Comparison of ENCODE assay signal across 16 cellular contexts in the genomic region with DNA sequence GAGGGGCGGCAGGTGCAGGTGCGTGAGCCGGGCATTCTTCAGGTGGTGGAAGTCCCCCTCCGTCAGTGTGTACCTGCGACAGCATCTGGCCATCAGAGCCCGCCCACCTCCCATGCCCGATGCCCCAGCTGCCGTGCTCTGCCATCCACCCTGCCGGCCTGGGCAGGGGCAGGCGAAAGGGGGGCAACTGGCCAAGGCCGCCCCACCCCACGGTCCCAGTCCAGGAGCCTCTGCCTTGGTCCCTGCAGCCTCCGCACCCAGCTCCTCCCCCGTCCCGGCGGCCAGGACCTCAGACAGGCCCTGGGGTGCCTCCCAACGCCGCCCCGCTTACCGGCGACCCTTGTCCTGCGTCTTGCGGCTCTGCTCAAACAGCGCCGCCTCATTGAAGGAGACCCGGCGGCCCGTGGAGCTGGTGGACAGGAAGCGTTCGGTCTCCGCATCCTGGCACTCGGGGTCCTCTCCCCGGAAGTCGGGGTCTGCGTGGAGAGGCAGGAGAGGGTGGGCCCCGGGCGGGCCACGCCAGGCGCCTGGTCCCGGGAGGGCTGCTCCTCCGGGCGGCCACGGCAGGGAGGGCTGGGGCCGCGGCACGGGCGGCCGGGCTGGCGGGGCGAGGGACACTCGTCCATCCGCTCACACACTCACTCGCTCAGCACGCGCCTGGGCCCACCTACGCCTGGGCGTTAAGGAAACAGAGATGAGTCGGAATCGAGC. TPM values are rescaled to one million over a fixed set of nuclear protein-coding genes. Genes with fewer than 3 reads are reported as not detected.
DNase-seq lines count a peak whose midpoint lies in the region; ATAC-seq, FAIRE-seq and TF ChIP-seq lines count a peak whose summit lies in the region.
"Had no signal": no experiment of that assay in that cellular context is flagged by ENCODE, and none has a peak within 500 bp of the region (broad histone marks: within the 10 kb centered on the region; RNA-seq: fewer than 3 reads in every experiment).

No MANE protein-coding gene starts in this region.

- H4K20me1 ChIP-seq in HCT116 (ENCODE audit: insufficient read depth) (no peaks in the 10 kb centered on the region), K562 (replicated peaks; ENCODE audit: control insufficient read depth, insufficient read depth, low read length) (no peaks in the 10 kb centered on the region)

- TF ChIP-seq RAD21 in HCT116 (IDR thresholded peaks at IDR 0.05; ENCODE audit: low read depth) (no peak), K562 (CRISPR knock-in tag; conservative IDR thresholded peaks at IDR 0.05 in 1 of 2, IDR thresholded peaks at IDR 0.05 in 1 of 2) (no peak)

- peak overlapping the region; percentile 55 for H3K4me3 Mint-ChIP-seq in stimulated activated effector memory CD8-positive, alpha-beta T cell treated with anti-CD3 and anti-CD28 coated beads, Interleukin-12 subunit alpha, Interleukin-12 subunit beta, amount 100 ng/mL, for 72 hours
- H3K4me3 Mint-ChIP-seq in naive thymus-derived CD8-positive, alpha-beta T cell, result no peak overlapping the region
- no peak overlapping the region for H3K4me3 Mint-ChIP-seq in activated CD4-positive, alpha-beta memory T cell treated with anti-CD3 and anti-CD28 coated beads for 36 hours
- H3K4me3 Mint-ChIP-seq: CD8-positive, alpha-beta T cell had no signal

- TF ChIP-seq CTCF in HCT116 (IDR thresholded peaks at IDR 0.05 in 2 of 3, conservative IDR thresholded peaks at IDR 0.05 in 1 of 3; ENCODE audit: borderline replicate concordance in 1 of 3, insufficient read depth in 1 of 3, low read depth in 2 of 3, low read length in 2 of 3) (no peak), K562 (IDR thresholded peaks at IDR 0.05 in 2 of 3, conservative IDR thresholded peaks at IDR 0.05 in 1 of 3; ENCODE audit: insufficient read depth in 2 of 3, low read depth in 1 of 3, low read length in 3 of 3) (no peak), dorsolateral prefrontal cortex (IDR thresholded peaks at IDR 0.05 in 54 of 56, conservative IDR thresholded peaks at IDR 0.05 in 2 of 56; ENCODE audit: low read depth in 1 of 56, partially characterized antibody in 56 of 56) (no peak), ascending aorta (IDR thresholded peaks at IDR 0.05) (no peak)

- no peak for DNase-seq in HCT116 (ENCODE audit: low read depth, low spot score)
- no peak for DNase-seq in K562 (ENCODE audit: extremely low read depth in 1 of 4, low spot score in 3 of 4)
- DNase-seq in dorsolateral prefrontal cortex, result no peak
- no peak for DNase-seq in stimulated activated effector memory CD8-positive, alpha-beta T cell treated with anti-CD3 and anti-CD28 coated beads, Interleukin-12 subunit alpha, Interleukin-12 subunit beta, amount 100 ng/mL, for 72 hours (ENCODE audit: low spot score in 2 of 2)
- no peak for DNase-seq in ascending aorta (ENCODE audit: low spot score in 2 of 2)
- no peak for DNase-seq in naive thymus-derived CD8-positive, alpha-beta T cell
- DNase-seq in activated CD4-positive, alpha-beta memory T cell treated with anti-CD3 and anti-CD28 coated beads for 36 hours, result no peak
- no peak for DNase-seq in globus pallidus (ENCODE audit: low spot score)
- DNase-seq: 8988T; Calu3; CD8-positive, alpha-beta T cell; DMS79 treated with DMSO at 0.1 percent for 48 hours; GF-D8; GOT3; H9 had no signal

- peaks cover 3 to 16% of the 10 kb centered on the region in 2 experiments; a peak in 3 of 4 replicates for H3K36me3 ChIP-seq in HCT116 (ENCODE audit: control insufficient read depth in 1 of 2, insufficient read depth in 2 of 2, low read length in 2 of 2)
- peaks cover 40% of the 10 kb centered on the region; the same call in 1 of the 3 replicates for H3K36me3 ChIP-seq in K562 (ENCODE audit: control insufficient read depth, insufficient read depth, low read length)
- H3K36me3 ChIP-seq in ascending aorta, result no peaks in the 10 kb centered on the region
- H3K36me3 ChIP-seq: BLaER1 treated with 17β-estradiol and CSF1 and Interleukin-3, amounts not matched to agents 10 nM and 100 nM had no signal

- no peaks in the 10 kb centered on the region for H3K9me1 ChIP-seq in K562 (ENCODE audit: control insufficient read depth, insufficient read depth, low read length)

- H3K27me3 Mint-ChIP-seq in naive thymus-derived CD8-positive, alpha-beta T cell, result peaks cover 2 to 9% (median 7%) of the 10 kb centered on the region in 5 donors
- H3K27me3 Mint-ChIP-seq in activated CD4-positive, alpha-beta memory T cell treated with anti-CD3 and anti-CD28 coated beads for 36 hours, result peaks cover 9% of the 10 kb centered on the region

- H3K27ac ChIP-seq in HCT116 (ENCODE audit: low read depth, low read length) (peak overlapping the region; percentile 67; the same call in 1 of the 2 replicates), K562 (ENCODE audit: extremely low read depth, low read depth, low read length) (no peak overlapping the region), dorsolateral prefrontal cortex (peak overlapping the region in 46 of 59 donors; percentile 5 to 97 (median 80)), ascending aorta (no peak overlapping the region)
- H3K27ac ChIP-seq: BLaER1 treated with 17β-estradiol and CSF1 and Interleukin-3, amounts not matched to agents 10 nM and 100 nM had no signal

- H3K27me3 ChIP-seq in HCT116 (ENCODE audit: insufficient read depth, low read length) (no peaks in the 10 kb centered on the region), K562 (ENCODE audit: control insufficient read depth in 2 of 2, insufficient read depth in 2 of 2, low read length in 2 of 2) (no peaks in the 10 kb centered on the region), dorsolateral prefrontal cortex (no peaks in the 10 kb centered on the region), ascending aorta (no peaks in the 10 kb centered on the region)

- no peak for FAIRE-seq in K562 (lab: Jason Lieb, UNC)

- H3K4me3 ChIP-seq in HCT116 (replicated peaks in 1 of 2; ENCODE audit: low read depth in 1 of 2, low read length in 2 of 2) (no peak overlapping the region), K562 (no peak overlapping the region), dorsolateral prefrontal cortex (peak overlapping the region in 47 of 59 donors; percentile 4 to 73 (median 58)), ascending aorta (no peak overlapping the region)
- H3K4me3 ChIP-seq: BLaER1 treated with 17β-estradiol and CSF1 and Interleukin-3, amounts not matched to agents 10 nM and 100 nM had no signal

- TF ChIP-seq POLR2A in HCT116 (IDR thresholded peaks at IDR 0.05; ENCODE audit: borderline replicate concordance, extremely low read depth, insufficient read depth, insufficient read length) (no peak), K562 (conservative IDR thresholded peaks at IDR 0.05) (no peak)

- H3K4me1 ChIP-seq in HCT116 (ENCODE audit: control insufficient read depth in 1 of 2, insufficient read depth in 2 of 2, low read length in 2 of 2) (peaks cover 22 to 47% of the 10 kb centered on the region in 2 experiments), K562 (replicated peaks in 1 of 2; ENCODE audit: control insufficient read depth in 2 of 2, insufficient read depth in 2 of 2, low read length in 2 of 2) (peaks cover 9 to 96% of the 10 kb centered on the region in 2 experiments), ascending aorta (peaks cover 3 to 18% of the 10 kb centered on the region in 2 donors)

- H3K36me3 Mint-ChIP-seq in stimulated activated effector memory CD8-positive, alpha-beta T cell treated with anti-CD3 and anti-CD28 coated beads, Interleukin-12 subunit alpha, Interleukin-12 subunit beta, amount 100 ng/mL, for 72 hours, result peaks cover 15% of the 10 kb centered on the region
- H3K36me3 Mint-ChIP-seq in naive thymus-derived CD8-positive, alpha-beta T cell, result peaks cover 0 to 2% (median 0%) of the 10 kb centered on the region in 3 donors
- no peaks in the 10 kb centered on the region for H3K36me3 Mint-ChIP-seq in activated CD4-positive, alpha-beta memory T cell treated with anti-CD3 and anti-CD28 coated beads for 36 hours
- H3K36me3 Mint-ChIP-seq: CD8-positive, alpha-beta T cell had no signal

- POLR2A ChIA-PET in HCT116 (lab: Charles Lee), result no interaction called here
- POLR2A ChIA-PET in K562 (lab: Yijun Ruan, JAX), result interaction anchor here (0.7 kb wide), 1 partner anchor 17 kb away, joined by 3 read pairs; no protein-coding TSS in a partner anchor
- POLR2A ChIA-PET in naive thymus-derived CD8-positive, alpha-beta T cell (lab: Charles Lee), result no interaction called here
- POLR2A ChIA-PET in activated CD4-positive, alpha-beta memory T cell treated with anti-CD3 and anti-CD28 coated beads for 36 hours (lab: Charles Lee), result no interaction called here

- no peaks in the 10 kb centered on the region for H3K9me2 ChIP-seq in HCT116 (ENCODE audit: insufficient read depth)

- 89% methylated on average over 26 of the region's 59 CpGs for WGBS in K562 (ENCODE audit: insufficient coverage, low coverage, missing lambda C conversion rate)

- H2AFZ ChIP-seq in HCT116 (ENCODE audit: low read depth, low read length, poor library complexity, severe bottlenecking) (no peak overlapping the region), K562 (ENCODE audit: low read depth, low read length) (no peak overlapping the region)

- no peak overlapping the region for H3K27ac Mint-ChIP-seq in stimulated activated effector memory CD8-positive, alpha-beta T cell treated with anti-CD3 and anti-CD28 coated beads, Interleukin-12 subunit alpha, Interleukin-12 subunit beta, amount 100 ng/mL, for 72 hours
- H3K27ac Mint-ChIP-seq in naive thymus-derived CD8-positive, alpha-beta T cell, result no peak overlapping the region
- no peak overlapping the region for H3K27ac Mint-ChIP-seq in activated CD4-positive, alpha-beta memory T cell treated with anti-CD3 and anti-CD28 coated beads for 36 hours
- H3K27ac Mint-ChIP-seq: CD8-positive, alpha-beta T cell; H9 had no signal

- no peak overlapping the region for H3K9ac ChIP-seq in HCT116 (ENCODE audit: low read length)
- H3K9ac ChIP-seq in K562 (ENCODE audit: insufficient read depth in 1 of 2, low read depth in 2 of 2, low read length in 2 of 2), result no peak overlapping the region
- H3K9ac ChIP-seq: BLaER1 treated with 17β-estradiol and CSF1 and Interleukin-3, amounts not matched to agents 10 nM and 100 nM had no signal

- intact Hi-C loops in HCT116 (cut with micrococcal nuclease), result no loop called here
- intact Hi-C loops in K562 (cut with micrococcal nuclease), result no loop called here
- intact Hi-C loops in dorsolateral prefrontal cortex (cut with DNase I), result loop anchor here (5.0 to 10.0 kb wide), 5 partner anchors 58 to 313 kb away; partner anchors contain the start of genes ARID3A (in 1 of the 2), RNU6-2 (in 1 of the 2), TMEM259 (in 1 of the 2) and WDR18 (in 1 of the 2)
- intact Hi-C loops in ascending aorta (cut with DNase I), result no loop called here
- intact Hi-C loops in activated CD4-positive, alpha-beta memory T cell treated with anti-CD3 and anti-CD28 coated beads for 36 hours (cut with micrococcal nuclease), result no loop called here

- peaks cover 22% of the 10 kb centered on the region; the same call in 1 of the 2 replicates for H3K79me2 ChIP-seq in HCT116 (ENCODE audit: insufficient read depth, low read length)
- H3K79me2 ChIP-seq in K562 (ENCODE audit: control insufficient read depth, insufficient read depth, low read length), result peaks cover 7% of the 10 kb centered on the region; the same call in 1 of the 3 replicates

- H3K9me3 ChIP-seq in HCT116 (ENCODE audit: control insufficient read depth in 1 of 2, insufficient read depth in 1 of 2, low read depth in 1 of 2, low read length in 2 of 2) (no peaks in the 10 kb centered on the region), K562 (replicated peaks; ENCODE audit: control insufficient read depth, insufficient read depth, low read depth, low read length) (no peaks in the 10 kb centered on the region), ascending aorta (no peaks in the 10 kb centered on the region)
- H3K9me3 ChIP-seq: BLaER1 treated with 17β-estradiol and CSF1 and Interleukin-3, amounts not matched to agents 10 nM and 100 nM had no signal

- in situ Hi-C loops in K562 (cut with MboI), result loop anchor here (25.0 kb wide), 1 partner anchor 473 kb away; the partner anchor contains the start of gene MISP

- BruUV-seq in HCT116 (replicated peaks; lab: Mats Ljungman, UMichigan) (no TSS peak), K562 (replicated peaks; lab: Mats Ljungman, UMichigan) (no TSS peak)

- ATAC-seq in HCT116, result no peak
- ATAC-seq in K562, result no peak
- no peak for ATAC-seq in stimulated activated effector memory CD8-positive, alpha-beta T cell treated with anti-CD3 and anti-CD28 coated beads, Interleukin-12 subunit alpha, Interleukin-12 subunit beta, amount 100 ng/mL, for 72 hours
- ATAC-seq in naive thymus-derived CD8-positive, alpha-beta T cell, result no peak
- ATAC-seq: CD8-positive, alpha-beta T cell had no signal

- no peak overlapping the region for H3K4me2 ChIP-seq in HCT116 (ENCODE audit: low read length)
- no peak overlapping the region for H3K4me2 ChIP-seq in K562 (ENCODE audit: insufficient read depth, low read length)
- H3K4me2 ChIP-seq: BLaER1 treated with 17β-estradiol and CSF1 and Interleukin-3, amounts not matched to agents 10 nM and 100 nM had no signal

- RAD21 ChIA-PET in HCT116 (lab: Charles Lee; ENCODE audit: low non-redundant PET in 1 of 2, low total read pairs in 2 of 2, uncharacterized antibody in 2 of 2, unreplicated experiment in 2 of 2), result no interaction called here

- no peaks in the 10 kb centered on the region for H3K9me3 Mint-ChIP-seq in stimulated activated effector memory CD8-positive, alpha-beta T cell treated with anti-CD3 and anti-CD28 coated beads, Interleukin-12 subunit alpha, Interleukin-12 subunit beta, amount 100 ng/mL, for 72 hours
- H3K9me3 Mint-ChIP-seq in naive thymus-derived CD8-positive, alpha-beta T cell, result no peaks in the 10 kb centered on the region
- H3K9me3 Mint-ChIP-seq in activated CD4-positive, alpha-beta memory T cell treated with anti-CD3 and anti-CD28 coated beads for 36 hours, result no peaks in the 10 kb centered on the region
- H3K9me3 Mint-ChIP-seq: CD8-positive, alpha-beta T cell; H9 had no signal

- CTCF ChIA-PET in HCT116 (lab: Charles Lee) (no interaction called here), K562 (lab: Yijun Ruan, JAX; ENCODE audit: low intra/inter-chr PET ratio) (no interaction called here)
- CTCF ChIA-PET in activated CD4-positive, alpha-beta memory T cell treated with anti-CD3 and anti-CD28 coated beads for 36 hours (lab: Charles Lee), result no interaction called here

- H3K4me1 Mint-ChIP-seq in stimulated activated effector memory CD8-positive, alpha-beta T cell treated with anti-CD3 and anti-CD28 coated beads, Interleukin-12 subunit alpha, Interleukin-12 subunit beta, amount 100 ng/mL, for 72 hours, result peaks cover 20% of the 10 kb centered on the region
- H3K4me1 Mint-ChIP-seq in naive thymus-derived CD8-positive, alpha-beta T cell, result peaks cover 8 to 17% (median 15%) of the 10 kb centered on the region in 4 donors
- peaks cover 10% of the 10 kb centered on the region for H3K4me1 Mint-ChIP-seq in activated CD4-positive, alpha-beta memory T cell treated with anti-CD3 and anti-CD28 coated beads for 36 hours (ENCODE audit: low read depth)

- TF ChIP-seq EP300 in K562 (IDR thresholded peaks at IDR 0.05; ENCODE audit: low read length), result no peak

RNA-seq across cellular contexts. Expression of gene CBARP, which starts 3.0 kb away (rescaled TPM):
- 23.8 TPM for total RNA-seq in HCT116 (2021; ENCODE audit: unreplicated experiment)
- polyA plus RNA-seq in HCT116 (2012), result 11.1 and 11.8 TPM in 2 replicates
- total RNA-seq in K562 (2011; cell fraction: chromatin; rRNA removed; ENCODE audit: low replicate concordance), result 2.8 and 13.5 TPM in 2 replicates
- 11.4 and 15.2 TPM in 2 replicates for total RNA-seq in K562 (2011; cell fraction: nucleolus; rRNA removed)
- 4.2 and 6.2 TPM in 2 replicates for total RNA-seq in K562 (2011; cell fraction: nucleoplasm; rRNA removed)
- total RNA-seq in K562 (2014; rRNA removed), result 3.7 and 3.8 TPM in 2 replicates
- total RNA-seq in K562 (2014; rRNA removed; fragmentation: Illumina TruSeq; extraction: Trizol), result 0.18 TPM in 1 of 2 replicates, not detected in the other
- total RNA-seq in K562 (2015; rRNA removed; fragmentation: Illumina TruSeq; extraction: Trizol), result 1.3 and 1.4 TPM in 2 replicates
- total RNA-seq in K562 (2021), result 6.6 and 8.9 TPM in 2 replicates
- polyA plus RNA-seq in K562 (2011; rRNA removed), result 0.98 and 1.2 TPM in 2 replicates
- polyA plus RNA-seq in K562 (2011; cell fraction: cytosol; rRNA removed), result 0.84 and 4.5 TPM in 2 replicates
- polyA plus RNA-seq in K562 (2011; cell fraction: nucleus; rRNA removed), result 8.2 and 25.4 TPM in 2 replicates
- 3.1 and 3.3 TPM in 2 replicates for polyA plus RNA-seq in K562 (2012)
- 0.25 and 2.3 TPM in 2 replicates for polyA plus RNA-seq in K562 (2014; fragmentation: Illumina TruSeq; extraction: Trizol)
- under 1 TPM in 1 of 2 experiments, not detected in 1; 0.03 TPM for polyA plus RNA-seq in K562 (2014; fragmentation: Nextera tagmentation; extraction: Ambion mirVana)
- polyA plus RNA-seq in K562 (2014; rRNA removed), result 5.8 and 6.3 TPM in 2 replicates
- 0.11 and 0.15 TPM in 2 replicates for polyA minus RNA-seq in K562 (2011; rRNA and poly(A)+ RNA removed)
- polyA minus RNA-seq in K562 (2011; cell fraction: cytosol; rRNA and poly(A)+ RNA removed), result 2.9 and 3.0 TPM in 2 replicates
- 3.0 and 3.8 TPM in 2 replicates for polyA minus RNA-seq in K562 (2011; cell fraction: nucleus; rRNA and poly(A)+ RNA removed)
- 10 to 100 TPM in 119 of 120 experiments, 1 to 10 TPM in 1; 9.5 to 47.7 (median 25.8) TPM for total RNA-seq in dorsolateral prefrontal cortex
- total RNA-seq in ascending aorta, result 1.9 TPM
- total RNA-seq in naive thymus-derived CD8-positive, alpha-beta T cell, result not detected
- not detected for polyA plus RNA-seq in naive thymus-derived CD8-positive, alpha-beta T cell
- 1 to 10 TPM; 1.3 to 2.1 TPM for total RNA-seq in activated CD4-positive, alpha-beta memory T cell treated with anti-CD3 and anti-CD28 coated beads for 36 hours

RNA-seq across cellular contexts. Expression of gene ATP5F1D, which starts 6.7 kb away (rescaled TPM):
- total RNA-seq in HCT116 (2021; ENCODE audit: unreplicated experiment) (428 TPM), K562 (2014; rRNA removed) (135 and 145 TPM in 2 replicates), K562 (2014; rRNA removed; fragmentation: Illumina TruSeq; extraction: Trizol) (3.9 and 4.6 TPM in 2 replicates), K562 (2015; rRNA removed; fragmentation: Illumina TruSeq; extraction: Trizol) (65.2 and 73.0 TPM in 2 replicates), K562 (2021) (409 and 434 TPM in 2 replicates), dorsolateral prefrontal cortex (100 to 1,000 TPM; 170 to 316 (median 242) TPM), ascending aorta (232 TPM)
- polyA plus RNA-seq in HCT116 (2012), result 468 and 508 TPM in 2 replicates
- 42.1 and 110 TPM in 2 replicates for total RNA-seq in K562 (2011; cell fraction: chromatin; rRNA removed; ENCODE audit: low replicate concordance)
- 116 and 129 TPM in 2 replicates for total RNA-seq in K562 (2011; cell fraction: nucleolus; rRNA removed)
- total RNA-seq in K562 (2011; cell fraction: nucleoplasm; rRNA removed), result 74.0 and 85.6 TPM in 2 replicates
- polyA plus RNA-seq in K562 (2011; rRNA removed) (36.8 and 58.7 TPM in 2 replicates), K562 (2014; fragmentation: Illumina TruSeq; extraction: Trizol) (18.7 and 106 TPM in 2 replicates), K562 (2014; fragmentation: Nextera tagmentation; extraction: Ambion mirVana) (10 to 100 TPM in 1 of 2 experiments, 1 to 10 TPM in 1; 9.7 to 23.3 TPM), K562 (2014; rRNA removed) (233 and 236 TPM in 2 replicates)
- 119 and 471 TPM in 2 replicates for polyA plus RNA-seq in K562 (2011; cell fraction: cytosol; rRNA removed)
- 90.5 and 137 TPM in 2 replicates for polyA plus RNA-seq in K562 (2011; cell fraction: nucleus; rRNA removed)
- polyA plus RNA-seq in K562 (2012), result 278 and 318 TPM in 2 replicates
- polyA minus RNA-seq in K562 (2011; rRNA and poly(A)+ RNA removed), result 16.5 and 29.9 TPM in 2 replicates
- polyA minus RNA-seq in K562 (2011; cell fraction: cytosol; rRNA and poly(A)+ RNA removed), result 115 and 175 TPM in 2 replicates
- 28.8 and 35.8 TPM in 2 replicates for polyA minus RNA-seq in K562 (2011; cell fraction: nucleus; rRNA and poly(A)+ RNA removed)
- total RNA-seq in naive thymus-derived CD8-positive, alpha-beta T cell, result 10 to 100 TPM; 83.9 to 89.0 TPM
- 100 to 1,000 TPM; 214 to 264 (median 262) TPM for polyA plus RNA-seq in naive thymus-derived CD8-positive, alpha-beta T cell
- 100 to 1,000 TPM; 178 to 192 TPM for total RNA-seq in activated CD4-positive, alpha-beta memory T cell treated with anti-CD3 and anti-CD28 coated beads for 36 hours

RNA-seq across cellular contexts. Expression of gene MIDN, which starts 13.6 kb away (rescaled TPM):
- total RNA-seq in HCT116 (2021; ENCODE audit: unreplicated experiment), result 146 TPM
- 63.2 and 79.4 TPM in 2 replicates for polyA plus RNA-seq in HCT116 (2012)
- 30.7 and 106 TPM in 2 replicates for total RNA-seq in K562 (2011; cell fraction: chromatin; rRNA removed; ENCODE audit: low replicate concordance)
- 81.7 and 90.7 TPM in 2 replicates for total RNA-seq in K562 (2011; cell fraction: nucleolus; rRNA removed)
- 55.1 and 88.1 TPM in 2 replicates for total RNA-seq in K562 (2011; cell fraction: nucleoplasm; rRNA removed)
- total RNA-seq in K562 (2014; rRNA removed), result 13.5 and 20.8 TPM in 2 replicates
- total RNA-seq in K562 (2014; rRNA removed; fragmentation: Illumina TruSeq; extraction: Trizol), result 3.9 and 4.8 TPM in 2 replicates
- total RNA-seq in K562 (2015; rRNA removed; fragmentation: Illumina TruSeq; extraction: Trizol), result 10.1 and 11.0 TPM in 2 replicates
- total RNA-seq in K562 (2021), result 120 and 121 TPM in 2 replicates
- polyA plus RNA-seq in K562 (2011; rRNA removed), result 7.0 and 10.2 TPM in 2 replicates
- polyA plus RNA-seq in K562 (2011; cell fraction: cytosol; rRNA removed), result 14.0 and 26.8 TPM in 2 replicates
- 44.8 and 87.0 TPM in 2 replicates for polyA plus RNA-seq in K562 (2011; cell fraction: nucleus; rRNA removed)
- polyA plus RNA-seq in K562 (2012), result 29.5 and 39.8 TPM in 2 replicates
- polyA plus RNA-seq in K562 (2014; fragmentation: Illumina TruSeq; extraction: Trizol), result 20.5 and 38.3 TPM in 2 replicates
- 1 to 10 TPM in 1 of 2 experiments, under 1 TPM in 1; 0.17 to 1.5 TPM for polyA plus RNA-seq in K562 (2014; fragmentation: Nextera tagmentation; extraction: Ambion mirVana)
- polyA plus RNA-seq in K562 (2014; rRNA removed), result 41.3 and 44.6 TPM in 2 replicates
- 2.7 and 3.0 TPM in 2 replicates for polyA minus RNA-seq in K562 (2011; rRNA and poly(A)+ RNA removed)
- 29.9 and 43.2 TPM in 2 replicates for polyA minus RNA-seq in K562 (2011; cell fraction: cytosol; rRNA and poly(A)+ RNA removed)
- 28.0 and 34.2 TPM in 2 replicates for polyA minus RNA-seq in K562 (2011; cell fraction: nucleus; rRNA and poly(A)+ RNA removed)
- total RNA-seq in dorsolateral prefrontal cortex, result 100 to 1,000 TPM in 4 of 120 experiments, 10 to 100 TPM in 116; 19.9 to 116 (median 36.5) TPM
- total RNA-seq in ascending aorta, result 307 TPM
- total RNA-seq in naive thymus-derived CD8-positive, alpha-beta T cell, result 10 to 100 TPM; 31.2 to 35.4 TPM
- polyA plus RNA-seq in naive thymus-derived CD8-positive, alpha-beta T cell, result 1 to 10 TPM; 1.1 to 8.2 (median 6.6) TPM
- total RNA-seq in activated CD4-positive, alpha-beta memory T cell treated with anti-CD3 and anti-CD28 coated beads for 36 hours, result 10 to 100 TPM; 54.1 to 54.6 TPM

RNA-seq across cellular contexts. Expression of gene STK11, which starts 29.2 kb away (rescaled TPM):
- total RNA-seq in HCT116 (2021; ENCODE audit: unreplicated experiment) (86.9 TPM), K562 (2014; rRNA removed) (96.5 and 102 TPM in 2 replicates), K562 (2014; rRNA removed; fragmentation: Illumina TruSeq; extraction: Trizol) (28.9 and 31.7 TPM in 2 replicates), K562 (2015; rRNA removed; fragmentation: Illumina TruSeq; extraction: Trizol) (40.6 and 43.2 TPM in 2 replicates), K562 (2021) (76.3 and 89.6 TPM in 2 replicates), dorsolateral prefrontal cortex (10 to 100 TPM; 40.6 to 90.6 (median 56.3) TPM), ascending aorta (104 TPM)
- polyA plus RNA-seq in HCT116 (2012), result 67.3 and 71.4 TPM in 2 replicates
- total RNA-seq in K562 (2011; cell fraction: chromatin; rRNA removed; ENCODE audit: low replicate concordance), result 76.0 and 175 TPM in 2 replicates
- 128 and 133 TPM in 2 replicates for total RNA-seq in K562 (2011; cell fraction: nucleolus; rRNA removed)
- total RNA-seq in K562 (2011; cell fraction: nucleoplasm; rRNA removed), result 58.7 and 79.5 TPM in 2 replicates
- polyA plus RNA-seq in K562 (2011; rRNA removed) (31.2 and 34.3 TPM in 2 replicates), K562 (2014; fragmentation: Illumina TruSeq; extraction: Trizol) (22.0 and 39.1 TPM in 2 replicates), K562 (2014; fragmentation: Nextera tagmentation; extraction: Ambion mirVana) (under 1 TPM; 0.15 to 1.00 TPM), K562 (2014; rRNA removed) (69.4 and 79.9 TPM in 2 replicates)
- 37.0 and 67.8 TPM in 2 replicates for polyA plus RNA-seq in K562 (2011; cell fraction: cytosol; rRNA removed)
- polyA plus RNA-seq in K562 (2011; cell fraction: nucleus; rRNA removed), result 127 and 182 TPM in 2 replicates
- polyA plus RNA-seq in K562 (2012), result 49.5 and 76.3 TPM in 2 replicates
- 38.2 and 43.6 TPM in 2 replicates for polyA minus RNA-seq in K562 (2011; rRNA and poly(A)+ RNA removed)
- 33.9 and 37.0 TPM in 2 replicates for polyA minus RNA-seq in K562 (2011; cell fraction: cytosol; rRNA and poly(A)+ RNA removed)
- 34.3 and 36.1 TPM in 2 replicates for polyA minus RNA-seq in K562 (2011; cell fraction: nucleus; rRNA and poly(A)+ RNA removed)
- 10 to 100 TPM; 91.5 to 96.0 TPM for total RNA-seq in naive thymus-derived CD8-positive, alpha-beta T cell
- 10 to 100 TPM; 12.3 to 43.9 (median 20.3) TPM for polyA plus RNA-seq in naive thymus-derived CD8-positive, alpha-beta T cell
- total RNA-seq in activated CD4-positive, alpha-beta memory T cell treated with anti-CD3 and anti-CD28 coated beads for 36 hours, result 10 to 100 TPM; 66.4 to 74.3 TPM

RNA-seq across cellular contexts. Expression of gene CIRBP, which starts 34.3 kb away (rescaled TPM):
- total RNA-seq in HCT116 (2021; ENCODE audit: unreplicated experiment) (276 TPM), K562 (2014; rRNA removed) (168 and 249 TPM in 2 replicates), K562 (2014; rRNA removed; fragmentation: Illumina TruSeq; extraction: Trizol) (189 and 200 TPM in 2 replicates), K562 (2015; rRNA removed; fragmentation: Illumina TruSeq; extraction: Trizol) (176 and 206 TPM in 2 replicates), K562 (2021) (181 and 222 TPM in 2 replicates), dorsolateral prefrontal cortex (100 to 1,000 TPM; 215 to 736 (median 434) TPM), ascending aorta (442 TPM)
- 398 and 405 TPM in 2 replicates for polyA plus RNA-seq in HCT116 (2012)
- total RNA-seq in K562 (2011; cell fraction: chromatin; rRNA removed; ENCODE audit: low replicate concordance), result 283 and 504 TPM in 2 replicates
- total RNA-seq in K562 (2011; cell fraction: nucleolus; rRNA removed), result 457 and 483 TPM in 2 replicates
- 431 and 450 TPM in 2 replicates for total RNA-seq in K562 (2011; cell fraction: nucleoplasm; rRNA removed)
- polyA plus RNA-seq in K562 (2011; rRNA removed) (124 and 166 TPM in 2 replicates), K562 (2014; fragmentation: Illumina TruSeq; extraction: Trizol) (222 and 345 TPM in 2 replicates), K562 (2014; fragmentation: Nextera tagmentation; extraction: Ambion mirVana) (10 to 100 TPM; 20.5 to 21.4 TPM), K562 (2014; rRNA removed) (306 and 327 TPM in 2 replicates)
- polyA plus RNA-seq in K562 (2011; cell fraction: cytosol; rRNA removed), result 92.3 and 201 TPM in 2 replicates
- 882 and 1,025 TPM in 2 replicates for polyA plus RNA-seq in K562 (2011; cell fraction: nucleus; rRNA removed)
- polyA plus RNA-seq in K562 (2012), result 288 and 291 TPM in 2 replicates
- polyA minus RNA-seq in K562 (2011; rRNA and poly(A)+ RNA removed), result 46.9 and 50.4 TPM in 2 replicates
- 50.4 and 50.8 TPM in 2 replicates for polyA minus RNA-seq in K562 (2011; cell fraction: cytosol; rRNA and poly(A)+ RNA removed)
- 117 and 135 TPM in 2 replicates for polyA minus RNA-seq in K562 (2011; cell fraction: nucleus; rRNA and poly(A)+ RNA removed)
- 100 to 1,000 TPM; 565 to 579 TPM for total RNA-seq in naive thymus-derived CD8-positive, alpha-beta T cell
- polyA plus RNA-seq in naive thymus-derived CD8-positive, alpha-beta T cell, result 100 to 1,000 TPM; 204 to 273 (median 262) TPM
- 100 to 1,000 TPM; 171 to 173 TPM for total RNA-seq in activated CD4-positive, alpha-beta memory T cell treated with anti-CD3 and anti-CD28 coated beads for 36 hours

Comparison
In these comparisons a context has a peak if more than half of its experiments do, and no peak if none do; other contexts are left out.
1. H3K27ac ChIP-seq: peak in HCT116 (single experiment) and dorsolateral prefrontal cortex (46 of 59); none in K562 (single experiment) and ascending aorta (0 of 2).
2. H3K4me3 ChIP-seq: peak in dorsolateral prefrontal cortex (47 of 59); none in HCT116 (0 of 2), K562 (single experiment) and ascending aorta (0 of 2).
3. intact Hi-C loops: an anchor here in dorsolateral prefrontal cortex (5.0 to 10.0 kb wide); none called in HCT116, K562, ascending aorta and activated CD4-positive, alpha-beta memory T cell treated with anti-CD3 and anti-CD28 coated beads for 36 hours.
4. Of the 22 proteins assayed by ChIP-seq in both K562 and HCT116: peak only in K562: ZBTB33; only in HCT116: none; in both: none; in neither: 21.